ENCODE assay signal across 16 cellular contexts in the genomic region with DNA sequence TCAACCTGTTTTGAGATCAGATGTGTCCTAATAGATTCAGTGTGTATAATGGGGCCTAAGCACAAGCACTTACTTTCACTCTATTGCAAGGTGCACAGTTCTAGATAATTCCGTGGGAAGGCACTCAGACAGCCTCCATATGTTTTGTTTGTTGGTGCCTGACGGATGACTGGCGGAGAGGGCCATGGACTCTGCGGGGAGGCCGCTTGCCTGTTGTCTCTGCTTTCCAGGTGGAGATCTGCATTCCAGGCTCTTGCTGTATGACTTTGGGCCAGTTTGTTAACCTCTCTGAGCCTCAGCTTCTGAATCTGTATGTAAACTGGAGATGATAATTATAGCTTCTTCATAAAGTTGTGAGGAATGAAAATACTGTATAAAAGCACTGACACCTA. TPM values are rescaled to one million over a fixed set of nuclear protein-coding genes. Genes with fewer than 3 reads are reported as not detected.
DNase-seq lines count a peak whose midpoint lies in the region; ATAC-seq and TF ChIP-seq lines count a peak whose summit lies in the region.
"Had no signal": no experiment of that assay in that cellular context is flagged by ENCODE, and none has a peak within 500 bp of the region (broad histone marks: within the 10 kb centered on the region; RNA-seq: fewer than 3 reads in every experiment).

No MANE protein-coding gene starts in this region.

- ATAC-seq in Panc1 (no peak), GM18520 (IDR thresholded peaks at IDR 0.05; ENCODE audit: unreplicated experiment) (no peak), GM18868 (IDR thresholded peaks at IDR 0.05; ENCODE audit: unreplicated experiment) (no peak)
- ATAC-seq: left lobe of liver had no signal

- no peaks in the 10 kb centered on the region for H3K36me3 ChIP-seq in Panc1 (ENCODE audit: control insufficient read depth, insufficient read depth, low read length)
- H3K36me3 ChIP-seq: MG63, ovary had no signal

- H3K27me3 Mint-ChIP-seq in activated CD4-positive, alpha-beta T cell treated with anti-CD3 and anti-CD28 coated beads, Interleukin-2, amount 10 ng/mL, durations not matched to agents 7 days and 5 days: no peaks in the 10 kb centered on the region
- peaks cover 7% of the 10 kb centered on the region for H3K27me3 Mint-ChIP-seq in progenitor cell of endocrine pancreas
- H3K27me3 Mint-ChIP-seq in chondrocyte (ENCODE audit: low read depth): no peaks in the 10 kb centered on the region

- peaks cover 8% of the 10 kb centered on the region for H3K9me3 Mint-ChIP-seq in activated CD4-positive, alpha-beta T cell treated with anti-CD3 and anti-CD28 coated beads, Interleukin-2, amount 10 ng/mL, durations not matched to agents 7 days and 5 days
- H3K9me3 Mint-ChIP-seq in progenitor cell of endocrine pancreas (ENCODE audit: low read depth) (no peaks in the 10 kb centered on the region), chondrocyte (ENCODE audit: low read depth) (peaks cover 7% of the 10 kb centered on the region)

- H3K27ac Mint-ChIP-seq in activated CD4-positive, alpha-beta T cell treated with anti-CD3 and anti-CD28 coated beads, Interleukin-2, amount 10 ng/mL, durations not matched to agents 7 days and 5 days: peak overlapping the region; percentile 66
- H3K27ac Mint-ChIP-seq in progenitor cell of endocrine pancreas (no peak overlapping the region), chondrocyte (ENCODE audit: unreplicated experiment) (no peak overlapping the region)

- CTCF ChIA-PET in activated CD4-positive, alpha-beta T cell treated with anti-CD3 and anti-CD28 coated beads, Interleukin-2, amount 10 ng/mL, durations not matched to agents 7 days and 5 days (lab: Charles Lee): interaction anchor here (0.7 to 1.7 kb wide), 2 partner anchors 19 to 33 kb away, joined by 3 to 4 read pairs; no protein-coding TSS in a partner anchor
- CTCF ChIA-PET in Panc1 (lab: Charles Lee): interaction anchor here (0.6 to 0.7 kb wide), 3 partner anchors 14 to 245 kb away, joined by 5 to 12 read pairs (median 10); no protein-coding TSS in a partner anchor

- H3K4me3 ChIP-seq in Panc1 (ENCODE audit: low read depth in 2 of 2, low read length in 2 of 2) (peak overlapping the region; percentile 66 to 80), dorsolateral prefrontal cortex (peak overlapping the region in 30 of 59 donors; percentile 17 to 98 (median 92))
- H3K4me3 ChIP-seq: MG63, ovary had no signal

- TF ChIP-seq CTCF in Panc1 (IDR thresholded peaks at IDR 0.05) (no peak), dorsolateral prefrontal cortex (IDR thresholded peaks at IDR 0.05 in 54 of 56, conservative IDR thresholded peaks at IDR 0.05 in 2 of 56; ENCODE audit: low read depth in 1 of 56, partially characterized antibody in 56 of 56) (no peak), progenitor cell of endocrine pancreas (IDR thresholded peaks at IDR 0.05; ENCODE audit: unreplicated experiment) (no peak), chondrocyte (IDR thresholded peaks at IDR 0.05) (no peak)

- intact Hi-C loops in Panc1 (cut with micrococcal nuclease; ENCODE audit: unreplicated experiment): no loop called here
- intact Hi-C loops in dorsolateral prefrontal cortex (cut with DNase I): loop anchor here in 1 of 2 donors (10.0 kb wide), 1 partner anchor 51 kb away; the partner anchor contains the start of gene BRK1

- in situ Hi-C loops in Panc1 (cut with HindIII; ENCODE audit: low pct_unique_long_range_greater_than_20kb, low sequenced_read_pairs): loop anchor here (10.0 kb wide), 1 partner anchor 79 kb away; the partner anchor contains the start of gene TATDN2

- H3K4me1 Mint-ChIP-seq in activated CD4-positive, alpha-beta T cell treated with anti-CD3 and anti-CD28 coated beads, Interleukin-2, amount 10 ng/mL, durations not matched to agents 7 days and 5 days: peaks cover 44% of the 10 kb centered on the region
- H3K4me1 Mint-ChIP-seq in progenitor cell of endocrine pancreas (ENCODE audit: low read depth) (no peaks in the 10 kb centered on the region), chondrocyte (ENCODE audit: low read depth) (peaks cover 8% of the 10 kb centered on the region)

- no peaks in the 10 kb centered on the region for H3K9me3 ChIP-seq in Panc1 (ENCODE audit: control insufficient read depth, insufficient read depth, low read depth, low read length)
- H3K9me3 ChIP-seq: MG63, ovary had no signal

- H3K4me1 ChIP-seq in Panc1 (ENCODE audit: control insufficient read depth, insufficient read depth, low read length): peaks cover 19% of the 10 kb centered on the region

- POLR2A ChIA-PET in activated CD4-positive, alpha-beta T cell treated with anti-CD3 and anti-CD28 coated beads, Interleukin-2, amount 10 ng/mL, durations not matched to agents 7 days and 5 days (lab: Charles Lee): interaction anchor here (0.6 kb wide), 1 partner anchor 98 kb away, joined by 8 read pairs; no protein-coding TSS in a partner anchor
- POLR2A ChIA-PET in Panc1 (lab: Charles Lee): interaction anchor here (0.7 kb wide), 1 partner anchor 38 kb away, joined by 10 read pairs; no protein-coding TSS in a partner anchor

- H3K4me3 Mint-ChIP-seq in activated CD4-positive, alpha-beta T cell treated with anti-CD3 and anti-CD28 coated beads, Interleukin-2, amount 10 ng/mL, durations not matched to agents 7 days and 5 days: peak overlapping the region; percentile 70
- H3K4me3 Mint-ChIP-seq in progenitor cell of endocrine pancreas (ENCODE audit: low read depth): peak overlapping the region; percentile 31
- no peak overlapping the region for H3K4me3 Mint-ChIP-seq in chondrocyte (ENCODE audit: unreplicated experiment)

- H3K36me3 Mint-ChIP-seq in activated CD4-positive, alpha-beta T cell treated with anti-CD3 and anti-CD28 coated beads, Interleukin-2, amount 10 ng/mL, durations not matched to agents 7 days and 5 days (ENCODE audit: low read depth): peaks cover 13% of the 10 kb centered on the region
- H3K36me3 Mint-ChIP-seq in progenitor cell of endocrine pancreas (ENCODE audit: insufficient read depth) (no peaks in the 10 kb centered on the region), chondrocyte (ENCODE audit: low read depth) (no peaks in the 10 kb centered on the region)

- TSS peak; percentile 74 for BruUV-seq in Panc1 (replicated peaks; lab: Mats Ljungman, UMichigan)

- H3K27me3 ChIP-seq in Panc1 (ENCODE audit: control insufficient read depth, insufficient read depth, low read length) (no peaks in the 10 kb centered on the region), dorsolateral prefrontal cortex (no peaks in the 10 kb centered on the region)
- H3K27me3 ChIP-seq: MG63, ovary had no signal

- no peak for DNase-seq in activated CD4-positive, alpha-beta T cell treated with anti-CD3 and anti-CD28 coated beads, Interleukin-2, amount 10 ng/mL, durations not matched to agents 7 days and 5 days
- no peak for DNase-seq in activated CD4-positive, alpha-beta T cell treated with anti-CD3 and anti-CD28 coated beads, Interleukin-2, amount 50 U/mL, for 48 hours
- no peak for DNase-seq in Panc1 (ENCODE audit: low read depth, low spot score)
- peak in 1 of 10 donors; percentile 42 for DNase-seq in dorsolateral prefrontal cortex
- DNase-seq in progenitor cell of endocrine pancreas (ENCODE audit: low spot score, unreplicated experiment): no peak
- no peak for DNase-seq in chondrocyte (ENCODE audit: low spot score)
- DNase-seq: anterior cingulate cortex; effector memory CD4-positive, alpha-beta T cell; GOT3; MG63 had no signal

- H3K27ac ChIP-seq in Panc1 (ENCODE audit: low read length): peak overlapping the region; percentile 85
- H3K27ac ChIP-seq in dorsolateral prefrontal cortex: peak overlapping the region in 27 of 59 donors; percentile 4 to 90 (median 36)
- H3K27ac ChIP-seq: ovary had no signal

RNA-seq across cellular contexts. Expression of gene IRAK2, which starts 1.5 kb away (rescaled TPM):
- total RNA-seq in activated CD4-positive, alpha-beta T cell treated with anti-CD3 and anti-CD28 coated beads, Interleukin-2, amount 10 ng/mL, durations not matched to agents 7 days and 5 days: 1 to 10 TPM; 1.6 to 1.9 TPM
- 25.1 TPM for total RNA-seq in Panc1 (2021; ENCODE audit: unreplicated experiment)
- polyA plus RNA-seq in Panc1 (2012; ENCODE audit: insufficient read length): 15.8 TPM
- total RNA-seq in dorsolateral prefrontal cortex: 10 to 100 TPM in 9 of 120 experiments, 1 to 10 TPM in 111; 3.6 to 16.8 (median 6.7) TPM
- 0.36 and 0.40 TPM in 2 replicates for total RNA-seq in progenitor cell of endocrine pancreas
- 0.63 to 1.6 TPM (median 1.6 TPM) in 3 replicates for total RNA-seq in chondrocyte

RNA-seq across cellular contexts. Expression of gene VHL, which starts 24.6 kb away (rescaled TPM):
- total RNA-seq in activated CD4-positive, alpha-beta T cell treated with anti-CD3 and anti-CD28 coated beads, Interleukin-2, amount 10 ng/mL, durations not matched to agents 7 days and 5 days: 10 to 100 TPM; 65.3 to 65.9 TPM
- total RNA-seq in Panc1 (2021; ENCODE audit: unreplicated experiment) (47.1 TPM), dorsolateral prefrontal cortex (10 to 100 TPM; 33.7 to 54.9 (median 42.9) TPM), progenitor cell of endocrine pancreas (70.3 and 72.5 TPM in 2 replicates), chondrocyte (31.4 to 39.1 TPM (median 38.5 TPM) in 3 replicates)
- 28.1 TPM for polyA plus RNA-seq in Panc1 (2012; ENCODE audit: insufficient read length)

RNA-seq across cellular contexts. Expression of gene BRK1, which starts 50.7 kb away (rescaled TPM):
- 100 to 1,000 TPM; 115 to 128 TPM for total RNA-seq in activated CD4-positive, alpha-beta T cell treated with anti-CD3 and anti-CD28 coated beads, Interleukin-2, amount 10 ng/mL, durations not matched to agents 7 days and 5 days
- 81.9 TPM for total RNA-seq in Panc1 (2021; ENCODE audit: unreplicated experiment)
- polyA plus RNA-seq in Panc1 (2012; ENCODE audit: insufficient read length): 95.4 TPM
- total RNA-seq in dorsolateral prefrontal cortex: 100 to 1,000 TPM in 67 of 120 experiments, 10 to 100 TPM in 53; 62.8 to 136 (median 102) TPM
- 117 and 123 TPM in 2 replicates for total RNA-seq in progenitor cell of endocrine pancreas
- total RNA-seq in chondrocyte: 113 to 122 TPM (median 117 TPM) in 3 replicates

RNA-seq across cellular contexts. Expression of gene FANCD2OS, which starts 58.2 kb away (rescaled TPM):
- not detected for total RNA-seq in activated CD4-positive, alpha-beta T cell treated with anti-CD3 and anti-CD28 coated beads, Interleukin-2, amount 10 ng/mL, durations not matched to agents 7 days and 5 days
- total RNA-seq in Panc1 (2021; ENCODE audit: unreplicated experiment) (not detected), dorsolateral prefrontal cortex (not detected), progenitor cell of endocrine pancreas (not detected in 2 replicates), chondrocyte (not detected in 3 replicates)
- polyA plus RNA-seq in Panc1 (2012; ENCODE audit: insufficient read length): not detected
- total RNA-seq: activated CD8-positive, alpha-beta memory T cell treated with anti-CD3 and anti-CD28 coated beads for 36 hours; left lobe of liver; ovary; T-helper 1 cell treated with Interleukin-12 subunit alpha and Interleukin-12 subunit beta and Interleukin-4 antibody, amounts not matched to agents 30 ng/mL and 1 ng/mL, for 36 hours had no signal
- polyA plus RNA-seq: ovary had no signal
